Comparison of ENCODE assay signal across 9 cellular contexts in the genomic region with DNA sequence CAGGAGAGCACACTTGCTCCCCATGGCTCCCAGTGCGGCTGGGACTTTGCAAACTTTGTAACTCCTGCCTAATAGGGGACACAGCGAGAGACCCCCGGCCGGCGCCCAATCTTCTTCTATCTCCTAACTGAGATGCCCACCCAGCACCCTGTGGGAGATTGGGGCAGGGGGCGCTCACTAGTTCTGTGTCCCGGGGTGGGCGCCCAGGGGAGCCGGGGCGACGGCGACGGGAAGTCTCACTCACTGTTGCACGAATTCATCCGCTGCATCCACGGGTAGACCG. TPM values are rescaled to one million over a fixed set of nuclear protein-coding genes. Genes with fewer than 3 reads are reported as not detected.
A peak's percentile ranks its signal among the peaks of the same experiment; 100 is the strongest.
DNase-seq lines count a peak whose midpoint lies in the region; ATAC-seq and TF ChIP-seq lines count a peak whose summit lies in the region.
"Had no signal": no experiment of that assay in that cellular context is flagged by ENCODE, and none has a peak within 500 bp of the region (broad histone marks: within the 10 kb centered on the region; RNA-seq: fewer than 3 reads in every experiment).

No MANE protein-coding gene starts in this region.

- H3K4me3 ChIP-seq in CD4-positive, CD25-positive, alpha-beta regulatory T cell (ENCODE audit: low read depth, low read length) = no peak overlapping the region
- peak overlapping the region; percentile 31 for H3K4me3 ChIP-seq in NT2/D1 (ENCODE audit: insufficient read length, low read depth)

- ATAC-seq in CD4-positive, CD25-positive, alpha-beta regulatory T cell (ENCODE audit: low read depth in 2 of 2) = no peak
- no peak for ATAC-seq in effector memory CD8-positive, alpha-beta T cell (replicated peaks)

- peak overlapping the region; percentile 73 to 89 (median 80) for H3K4me3 Mint-ChIP-seq in CD4-positive, CD25-positive, alpha-beta regulatory T cell
- peak overlapping the region; percentile 57 to 86 for H3K4me3 Mint-ChIP-seq in effector memory CD8-positive, alpha-beta T cell
- H3K4me3 Mint-ChIP-seq in neural crest cell = peak overlapping the region; percentile 81

- peaks cover 52% of the 10 kb centered on the region for H3K4me1 ChIP-seq in CD4-positive, CD25-positive, alpha-beta regulatory T cell (ENCODE audit: control insufficient read depth, insufficient read depth, low read length, poor library complexity, severe bottlenecking)
- peaks cover 12% of the 10 kb centered on the region for H3K4me1 ChIP-seq in NT2/D1 (ENCODE audit: insufficient read depth, insufficient read length)

- H3K36me3 ChIP-seq in CD4-positive, CD25-positive, alpha-beta regulatory T cell (ENCODE audit: control insufficient read depth, insufficient read depth, low read length) = no peaks in the 10 kb centered on the region
- H3K36me3 ChIP-seq in NT2/D1 (ENCODE audit: insufficient read depth, insufficient read length, low read length) = no peaks in the 10 kb centered on the region

- H3K27me3 ChIP-seq in CD4-positive, CD25-positive, alpha-beta regulatory T cell (ENCODE audit: control insufficient read depth, insufficient read depth, low read length) = peaks cover 54% of the 10 kb centered on the region
- peaks cover 100% of the 10 kb centered on the region for H3K27me3 ChIP-seq in NT2/D1 (ENCODE audit: insufficient read depth, insufficient read length)

- H3K9me3 Mint-ChIP-seq in CD4-positive, CD25-positive, alpha-beta regulatory T cell = peaks cover 0 to 3% (median 0%) of the 10 kb centered on the region in 7 donors
- H3K9me3 Mint-ChIP-seq in effector memory CD8-positive, alpha-beta T cell = no peaks in the 10 kb centered on the region
- H3K9me3 Mint-ChIP-seq in neural crest cell = no peaks in the 10 kb centered on the region

- peaks cover 88% of the 10 kb centered on the region for H3K27me3 Mint-ChIP-seq in CD4-positive, CD25-positive, alpha-beta regulatory T cell
- H3K27me3 Mint-ChIP-seq in effector memory CD8-positive, alpha-beta T cell = peaks cover 89 to 100% of the 10 kb centered on the region in 2 donors
- H3K27me3 Mint-ChIP-seq in neural crest cell (ENCODE audit: low read depth) = peaks cover 100% of the 10 kb centered on the region

- H3K36me3 Mint-ChIP-seq in CD4-positive, CD25-positive, alpha-beta regulatory T cell = peaks cover 3% of the 10 kb centered on the region
- H3K36me3 Mint-ChIP-seq in effector memory CD8-positive, alpha-beta T cell (ENCODE audit: insufficient read depth) = peaks cover 16% of the 10 kb centered on the region
- H3K36me3 Mint-ChIP-seq in neural crest cell (ENCODE audit: low read depth) = peaks cover 18% of the 10 kb centered on the region

- DNase-seq in CD4-positive, CD25-positive, alpha-beta regulatory T cell = no peak
- DNase-seq in NT2/D1 (ENCODE audit: low read depth, low spot score) (no peak), neural crest cell (ENCODE audit: low read depth, low spot score) (no peak), NCI-H526 treated with DMSO at 0.1 percent for 48 hours (lab: John Stamatoyannopoulos, UW) (no peak), D341Med (ENCODE audit: low spot score) (no peak), HCEC 1CT (no peak), DMS79 (lab: John Stamatoyannopoulos, UW) (no peak)
- DNase-seq in effector memory CD8-positive, alpha-beta T cell = no peak
- DNase-seq: stimulated activated CD4-positive, alpha-beta T cell treated with anti-CD3 and anti-CD28 coated beads, Interleukin-4, amount 100 ng/mL, for 4 hours had no signal

- H3K9me3 ChIP-seq in CD4-positive, CD25-positive, alpha-beta regulatory T cell (ENCODE audit: control insufficient read depth in 2 of 2, low read length in 2 of 2) = no peaks in the 10 kb centered on the region
- H3K9me3 ChIP-seq in NT2/D1 (ENCODE audit: insufficient read depth, low read length) = no peaks in the 10 kb centered on the region

- peak overlapping the region; percentile 65 for H3K9ac ChIP-seq in NT2/D1 (ENCODE audit: insufficient read length, low read depth)

- no peak for TF ChIP-seq CTCF in neural crest cell (conservative IDR thresholded peaks at IDR 0.05)

- H3K27ac Mint-ChIP-seq in CD4-positive, CD25-positive, alpha-beta regulatory T cell = peak overlapping the region in 1 of 3 donors; percentile 74
- peak overlapping the region in 1 of 2 donors; percentile 66 for H3K27ac Mint-ChIP-seq in effector memory CD8-positive, alpha-beta T cell
- peak overlapping the region; percentile 16 for H3K27ac Mint-ChIP-seq in neural crest cell (ENCODE audit: unreplicated experiment)

- H3K4me1 Mint-ChIP-seq in CD4-positive, CD25-positive, alpha-beta regulatory T cell = peaks cover 10 to 52% (median 34%) of the 10 kb centered on the region in 4 donors
- H3K4me1 Mint-ChIP-seq in effector memory CD8-positive, alpha-beta T cell (ENCODE audit: low read depth in 2 of 2) = peaks cover 44% of the 10 kb centered on the region in 2 donors
- H3K4me1 Mint-ChIP-seq in neural crest cell = peaks cover 16% of the 10 kb centered on the region

- H3K27ac ChIP-seq in CD4-positive, CD25-positive, alpha-beta regulatory T cell (ENCODE audit: insufficient read depth, low read length, poor library complexity, severe bottlenecking) = no peak overlapping the region

RNA-seq across cellular contexts. Expression of a gene that starts 3.9 kb away (rescaled TPM):
- not detected for total RNA-seq in CD4-positive, CD25-positive, alpha-beta regulatory T cell
- polyA plus RNA-seq in CD4-positive, CD25-positive, alpha-beta regulatory T cell = not detected
- 2.3 and 2.6 TPM in 2 replicates for total RNA-seq in neural crest cell

RNA-seq across cellular contexts. Expression of a gene that starts 7.4 kb away (rescaled TPM):
- not detected for total RNA-seq in CD4-positive, CD25-positive, alpha-beta regulatory T cell
- polyA plus RNA-seq in CD4-positive, CD25-positive, alpha-beta regulatory T cell = not detected
- total RNA-seq in neural crest cell = 9.6 and 11.5 TPM in 2 replicates

RNA-seq across cellular contexts. Expression of a gene that starts 7.4 kb away (rescaled TPM):
- 8.1 TPM for total RNA-seq in CD4-positive, CD25-positive, alpha-beta regulatory T cell
- under 1 TPM in 2 of 4 donors, not detected in 2; 0.05 to 0.16 TPM for polyA plus RNA-seq in CD4-positive, CD25-positive, alpha-beta regulatory T cell
- total RNA-seq in neural crest cell = 21.9 and 22.8 TPM in 2 replicates

RNA-seq across cellular contexts. Expression of a gene that starts 13.4 kb away (rescaled TPM):
- total RNA-seq in CD4-positive, CD25-positive, alpha-beta regulatory T cell = 2.1 TPM
- 1 to 10 TPM in 3 of 4 donors, under 1 TPM in 1; 0.77 to 7.2 (median 2.1) TPM for polyA plus RNA-seq in CD4-positive, CD25-positive, alpha-beta regulatory T cell
- total RNA-seq in neural crest cell = 8.5 and 11.4 TPM in 2 replicates

RNA-seq across cellular contexts. Expression of a gene that starts 17.7 kb away (rescaled TPM):
- not detected for total RNA-seq in CD4-positive, CD25-positive, alpha-beta regulatory T cell
- polyA plus RNA-seq in CD4-positive, CD25-positive, alpha-beta regulatory T cell = not detected
- 19.7 and 22.9 TPM in 2 replicates for total RNA-seq in neural crest cell

Comparison
In these comparisons a context has a peak if more than half of its experiments do, and no peak if none do; other contexts are left out.
1. RNA of a gene that starts 7.4 kb away (total RNA-seq): 9.6 to 11.5 TPM in neural crest cell; not detected in CD4-positive, CD25-positive, alpha-beta regulatory T cell (single experiment); every median in the first group is over 10 times any median in the second.
2. Peak in every context shown above with its lines, with median percentiles within 50 percentile points of each other: H3K4me3 Mint-ChIP-seq.